In genomic region chr5:1121101-1121500, GRCh38 we compare ENCODE assay signal across 25 cellular contexts.
"Had no signal": no experiment of that assay in that cellular context is flagged by ENCODE, and none has a peak within 500 bp of the region (broad histone marks: within the 10 kb centered on the region; RNA-seq: fewer than 3 reads in every experiment).

No MANE protein-coding gene starts in this region.

- H3K4me3 ChIP-seq: breast epithelium had no signal

- H3K27me3 Mint-ChIP-seq: activated CD8-positive, alpha-beta memory T cell treated with anti-CD3 and anti-CD28 coated beads, Interleukin-2, amount 10 ng/mL, durations not matched to agents 7 days and 5 days; activated naive CD4-positive, alpha-beta T cell treated with anti-CD3 and anti-CD28 coated beads, Interleukin-2, amount 50 U/mL, for 24 hours; activated T-cell treated with anti-CD3 and anti-CD28 coated beads, Interleukin-2, amount 50 U/mL, for 24 hours had no signal

- H3K27me3 ChIP-seq: breast epithelium had no signal

- H3K27ac ChIP-seq: breast epithelium had no signal

- H3K4me3 Mint-ChIP-seq: activated B cell treated with CpG ODN at 0.5 μM for 24 hours; activated CD4-positive, alpha-beta T cell treated with anti-CD3 and anti-CD28 coated beads, Interleukin-2, amount 10 ng/mL, durations not matched to agents 24 days and 14 days; activated CD8-positive, alpha-beta memory T cell treated with anti-CD3 and anti-CD28 coated beads, Interleukin-2, amount 10 ng/mL, durations not matched to agents 7 days and 5 days; activated naive CD4-positive, alpha-beta T cell treated with anti-CD3 and anti-CD28 coated beads, Interleukin-2, amount 50 U/mL, for 24 hours; activated T-cell treated with anti-CD3 and anti-CD28 coated beads, Interleukin-2, amount 50 U/mL, for 24 hours; activated T-helper 1 cell treated with anti-CD3 and anti-CD28 coated beads, Interleukin-12 subunit alpha, Interleukin-12 subunit beta, Interleukin-2, Interleukin-4 antibody, amounts not matched to agents 30 ng/mL and 10 ng/mL and 1 ng/mL, durations not matched to agents 14 hours and 24 hours and 36 hours; T-helper 17 cell had no signal

- ATAC-seq: activated CD8-positive, alpha-beta memory T cell treated with anti-CD3 and anti-CD28 coated beads, Interleukin-2, amount 10 ng/mL, durations not matched to agents 7 days and 5 days; T-helper 17 cell had no signal

- H3K27ac Mint-ChIP-seq: activated B cell treated with CpG ODN at 0.5 μM for 24 hours; activated CD4-positive, alpha-beta T cell treated with anti-CD3 and anti-CD28 coated beads, Interleukin-2, amount 10 ng/mL, durations not matched to agents 24 days and 14 days; activated CD8-positive, alpha-beta memory T cell treated with anti-CD3 and anti-CD28 coated beads, Interleukin-2, amount 10 ng/mL, durations not matched to agents 7 days and 5 days; activated naive CD4-positive, alpha-beta T cell treated with anti-CD3 and anti-CD28 coated beads, Interleukin-2, amount 50 U/mL, for 24 hours; activated T-cell treated with anti-CD3 and anti-CD28 coated beads, Interleukin-2, amount 50 U/mL, for 24 hours; activated T-helper 1 cell treated with anti-CD3 and anti-CD28 coated beads, Interleukin-12 subunit alpha, Interleukin-12 subunit beta, Interleukin-2, Interleukin-4 antibody, amounts not matched to agents 30 ng/mL and 10 ng/mL and 1 ng/mL, durations not matched to agents 14 hours and 24 hours and 36 hours; T-helper 17 cell had no signal

- H3K36me3 Mint-ChIP-seq: activated CD8-positive, alpha-beta memory T cell treated with anti-CD3 and anti-CD28 coated beads, Interleukin-2, amount 10 ng/mL, durations not matched to agents 7 days and 5 days; activated naive CD4-positive, alpha-beta T cell treated with anti-CD3 and anti-CD28 coated beads, Interleukin-2, amount 50 U/mL, for 24 hours had no signal

- H3K4me1 Mint-ChIP-seq: activated B cell treated with CpG ODN at 0.5 μM for 24 hours; activated CD8-positive, alpha-beta memory T cell treated with anti-CD3 and anti-CD28 coated beads, Interleukin-2, amount 10 ng/mL, durations not matched to agents 7 days and 5 days; activated naive CD4-positive, alpha-beta T cell treated with anti-CD3 and anti-CD28 coated beads, Interleukin-2, amount 50 U/mL, for 24 hours had no signal

- H3K36me3 ChIP-seq: breast epithelium had no signal

- H3K9me3 Mint-ChIP-seq: activated CD4-positive, alpha-beta T cell treated with anti-CD3 and anti-CD28 coated beads, Interleukin-2, amount 10 ng/mL, durations not matched to agents 24 days and 14 days; activated naive CD4-positive, alpha-beta T cell treated with anti-CD3 and anti-CD28 coated beads, Interleukin-2, amount 50 U/mL, for 24 hours; activated T-cell treated with anti-CD3 and anti-CD28 coated beads, Interleukin-2, amount 50 U/mL, for 24 hours; activated T-helper 1 cell treated with anti-CD3 and anti-CD28 coated beads, Interleukin-12 subunit alpha, Interleukin-12 subunit beta, Interleukin-2, Interleukin-4 antibody, amounts not matched to agents 30 ng/mL and 10 ng/mL and 1 ng/mL, durations not matched to agents 14 hours and 24 hours and 36 hours had no signal

- DNase-seq: activated B cell treated with CpG ODN at 0.5 μM for 24 hours; activated CD4-positive, alpha-beta T cell treated with anti-CD3 and anti-CD28 coated beads for 1 hour; activated CD4-positive, alpha-beta T cell treated with anti-CD3 and anti-CD28 coated beads, Interleukin-2, amount 10 ng/mL, durations not matched to agents 24 days and 14 days; activated CD4-positive, alpha-beta T cell treated with anti-CD3 and anti-CD28 coated beads, Interleukin-2, amount 50 U/mL, for 48 hours; activated CD8-positive, alpha-beta memory T cell treated with anti-CD3 and anti-CD28 coated beads, Interleukin-2, amount 10 ng/mL, durations not matched to agents 7 days and 5 days; activated effector memory CD4-positive, alpha-beta T cell treated with Interleukin-2 at 50 U/mL for 16 hours; activated naive CD4-positive, alpha-beta T cell; activated T-cell treated with anti-CD3 and anti-CD28 coated beads, Interleukin-2, amount 50 U/mL, for 24 hours; aorta; MM.1S; NCI-H1105; NCI-H1436 treated with DMSO at 0.1 percent for 48 hours; NCI-H187; NCI-H2081; NCI-H510A treated with DMSO at 0.1 percent for 48 hours; NCI-H69; NK-92 treated with Interleukin-12 subunit alpha and Interleukin-12 subunit beta, amount 100 ng/mL, for 24 hours; OCI-M1; RPMI8226; SHP77; T-helper 17 cell; T-helper 9 cell had no signal

- H3K9me3 ChIP-seq: breast epithelium had no signal
